Comparison of ENCODE assay signal across 14 cellular contexts in the genomic region with DNA sequence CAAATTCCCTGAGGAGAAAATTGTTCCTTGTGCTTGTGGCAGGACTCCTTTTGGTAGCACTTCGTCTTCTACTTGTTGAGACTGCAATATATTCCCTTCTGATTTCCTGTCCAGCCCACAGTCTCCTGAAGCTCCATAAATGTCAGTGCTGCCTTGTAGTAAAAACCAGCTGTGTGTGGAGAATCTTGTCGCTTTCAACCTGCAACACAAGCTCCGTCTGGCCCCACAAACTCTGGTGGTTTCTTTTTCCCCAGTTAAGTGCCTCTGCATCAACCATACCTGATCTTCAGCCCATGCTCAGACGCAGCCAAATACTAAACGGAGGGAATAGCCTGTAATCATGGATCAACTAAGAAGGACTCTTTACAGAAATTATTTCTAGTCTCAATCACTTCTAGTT.
"Had no signal": no experiment of that assay in that cellular context is flagged by ENCODE, and none has a peak within 500 bp of the region (broad histone marks: within the 10 kb centered on the region; RNA-seq: fewer than 3 reads in every experiment).

No MANE protein-coding gene starts in this region.

- FAIRE-seq: urothelium cell line had no signal

- H3K27ac ChIP-seq: left lung, pancreas, thyroid gland had no signal

- H3K9me3 ChIP-seq: pancreas, thyroid gland had no signal

- H3K27me3 ChIP-seq: left lung, pancreas, thyroid gland had no signal

- H3K36me3 ChIP-seq: left lung, pancreas, thyroid gland had no signal

- H3K4me1 ChIP-seq: left lung, pancreas, thyroid gland had no signal

- DNase-seq: activated CD4-positive, alpha-beta memory T cell treated with anti-CD3 and anti-CD28 coated beads for 36 hours; activated CD4-positive, alpha-beta T cell treated with anti-CD3 and anti-CD28 coated beads for 1 hour; activated effector memory CD4-positive, alpha-beta T cell treated with anti-CD3 and anti-CD28 coated beads, Interleukin-2, amount 50 U/mL, for 16 hours; activated T-cell treated with anti-CD3 and anti-CD28 coated beads, Interleukin-2, amount 50 U/mL, for 4 hours; amygdala; endodermal cell; erythroblast; head of caudate nucleus; left lung; pancreas; stimulated activated CD4-positive, alpha-beta T cell treated with anti-CD3 and anti-CD28 coated beads, Interleukin-15, amount 100 ng/mL, for 24 hours; stimulated activated CD4-positive, alpha-beta T cell treated with anti-CD3 and anti-CD28 coated beads, Interleukin-4, amount 100 ng/mL, for 4 hours; thyroid gland had no signal

- H3K4me3 ChIP-seq: left lung, pancreas, thyroid gland had no signal
